Comparison of ENCODE assay signal across 1 cellular context in the genomic region with DNA sequence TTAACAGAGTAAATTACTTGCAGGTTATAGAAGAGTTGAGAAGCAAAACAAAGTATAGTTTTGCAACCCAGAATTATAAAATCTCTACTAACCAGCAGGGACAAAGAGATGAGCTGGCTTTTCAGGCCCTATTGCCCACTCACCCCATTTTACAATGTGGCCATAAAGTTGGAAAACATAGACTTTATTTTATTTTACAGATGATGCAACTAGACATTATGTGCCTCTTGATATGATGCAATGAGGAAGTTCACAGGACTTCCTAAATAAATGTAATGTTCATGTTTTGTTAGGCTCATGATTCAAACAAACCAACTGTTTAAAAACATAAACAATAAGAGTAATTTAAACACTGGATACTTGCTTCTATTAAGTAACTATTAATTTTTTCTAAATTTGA.
TF ChIP-seq lines count a peak whose summit lies in the region.

No MANE protein-coding gene starts in this region.

TF ChIP-seq in GM23338, 12 proteins besides CTCF, POLR2A, EP300 and RAD21 (continued from another document):
- TF ChIP-seq, protein P1, sequence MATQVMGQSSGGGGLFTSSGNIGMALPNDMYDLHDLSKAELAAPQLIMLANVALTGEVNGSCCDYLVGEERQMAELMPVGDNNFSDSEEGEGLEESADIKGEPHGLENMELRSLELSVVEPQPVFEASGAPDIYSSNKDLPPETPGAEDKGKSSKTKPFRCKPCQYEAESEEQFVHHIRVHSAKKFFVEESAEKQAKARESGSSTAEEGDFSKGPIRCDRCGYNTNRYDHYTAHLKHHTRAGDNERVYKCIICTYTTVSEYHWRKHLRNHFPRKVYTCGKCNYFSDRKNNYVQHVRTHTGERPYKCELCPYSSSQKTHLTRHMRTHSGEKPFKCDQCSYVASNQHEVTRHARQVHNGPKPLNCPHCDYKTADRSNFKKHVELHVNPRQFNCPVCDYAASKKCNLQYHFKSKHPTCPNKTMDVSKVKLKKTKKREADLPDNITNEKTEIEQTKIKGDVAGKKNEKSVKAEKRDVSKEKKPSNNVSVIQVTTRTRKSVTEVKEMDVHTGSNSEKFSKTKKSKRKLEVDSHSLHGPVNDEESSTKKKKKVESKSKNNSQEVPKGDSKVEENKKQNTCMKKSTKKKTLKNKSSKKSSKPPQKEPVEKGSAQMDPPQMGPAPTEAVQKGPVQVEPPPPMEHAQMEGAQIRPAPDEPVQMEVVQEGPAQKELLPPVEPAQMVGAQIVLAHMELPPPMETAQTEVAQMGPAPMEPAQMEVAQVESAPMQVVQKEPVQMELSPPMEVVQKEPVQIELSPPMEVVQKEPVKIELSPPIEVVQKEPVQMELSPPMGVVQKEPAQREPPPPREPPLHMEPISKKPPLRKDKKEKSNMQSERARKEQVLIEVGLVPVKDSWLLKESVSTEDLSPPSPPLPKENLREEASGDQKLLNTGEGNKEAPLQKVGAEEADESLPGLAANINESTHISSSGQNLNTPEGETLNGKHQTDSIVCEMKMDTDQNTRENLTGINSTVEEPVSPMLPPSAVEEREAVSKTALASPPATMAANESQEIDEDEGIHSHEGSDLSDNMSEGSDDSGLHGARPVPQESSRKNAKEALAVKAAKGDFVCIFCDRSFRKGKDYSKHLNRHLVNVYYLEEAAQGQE (IDR thresholded peaks at IDR 0.05; ENCODE audit: unreplicated experiment) = no peak
- TF ChIP-seq EZH2 (IDR thresholded peaks at IDR 0.05; ENCODE audit: low read depth, unreplicated experiment) (no peak), ZNF114 (CRISPR knock-in tag; IDR thresholded peaks at IDR 0.05) (no peak), NANOG (IDR thresholded peaks at IDR 0.05; ENCODE audit: borderline replicate concordance) (no peak), ZNF331 (CRISPR knock-in tag; IDR thresholded peaks at IDR 0.05; ENCODE audit: low read depth) (no peak), ETS1 (IDR thresholded peaks at IDR 0.05) (no peak), CREB1 (CRISPR knock-in tag; IDR thresholded peaks at IDR 0.05; ENCODE audit: low read depth) (no peak)
